ENCODE assay signal across 1 cellular context in genomic region chr12:108583971-108584370, GRCh38.
TF ChIP-seq lines count a peak whose summit lies in the region.

No MANE protein-coding gene starts in this region.

TF ChIP-seq in HEK293, 187 proteins besides CTCF, POLR2A, EP300 and RAD21:
- TF ChIP-seq ZNF155 (tag by site-specific recombination; IDR thresholded peaks at IDR 0.05), result no peak
- peak; percentile 100 for TF ChIP-seq ZIC2 (tag by site-specific recombination; IDR thresholded peaks at IDR 0.05)
- no peak for TF ChIP-seq ZNF416 (tag by site-specific recombination; IDR thresholded peaks at IDR 0.05)
- TF ChIP-seq, protein P1, sequence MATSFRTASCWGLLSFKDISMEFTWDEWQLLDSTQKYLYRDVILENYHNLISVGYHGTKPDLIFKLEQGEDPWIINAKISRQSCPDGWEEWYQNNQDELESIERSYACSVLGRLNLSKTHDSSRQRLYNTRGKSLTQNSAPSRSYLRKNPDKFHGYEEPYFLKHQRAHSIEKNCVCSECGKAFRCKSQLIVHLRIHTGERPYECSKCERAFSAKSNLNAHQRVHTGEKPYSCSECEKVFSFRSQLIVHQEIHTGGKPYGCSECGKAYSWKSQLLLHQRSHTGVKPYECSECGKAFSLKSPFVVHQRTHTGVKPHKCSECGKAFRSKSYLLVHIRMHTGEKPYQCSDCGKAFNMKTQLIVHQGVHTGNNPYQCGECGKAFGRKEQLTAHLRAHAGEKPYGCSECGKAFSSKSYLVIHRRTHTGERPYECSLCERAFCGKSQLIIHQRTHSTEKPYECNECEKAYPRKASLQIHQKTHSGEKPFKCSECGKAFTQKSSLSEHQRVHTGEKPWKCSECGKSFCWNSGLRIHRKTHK (tag by site-specific recombination; IDR thresholded peaks at IDR 0.05), result no peak
- 0 out of 2 replicates have a peak, but pooled peaks have one; percentile 27 for TF ChIP-seq GLIS2 (tag by site-specific recombination; IDR thresholded peaks at IDR 0.05)
- TF ChIP-seq, protein P2, sequence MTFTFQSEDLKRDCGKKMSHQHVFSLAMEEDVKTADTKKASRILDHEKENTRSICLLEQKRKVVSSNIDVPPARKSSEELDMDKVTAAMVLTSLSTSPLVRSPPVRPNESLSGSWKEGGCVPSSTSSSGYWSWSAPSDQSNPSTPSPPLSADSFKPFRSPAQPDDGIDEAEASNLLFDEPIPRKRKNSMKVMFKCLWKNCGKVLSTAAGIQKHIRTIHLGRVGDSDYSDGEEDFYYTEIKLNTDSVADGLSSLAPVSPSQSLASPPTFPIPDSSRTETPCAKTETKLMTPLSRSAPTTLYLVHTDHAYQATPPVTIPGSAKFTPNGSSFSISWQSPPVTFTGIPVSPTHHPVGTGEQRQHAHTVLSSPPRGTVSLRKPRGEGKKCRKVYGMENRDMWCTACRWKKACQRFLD (tag by site-specific recombination; IDR thresholded peaks at IDR 0.05), result no peak
- TF ChIP-seq, protein P3, sequence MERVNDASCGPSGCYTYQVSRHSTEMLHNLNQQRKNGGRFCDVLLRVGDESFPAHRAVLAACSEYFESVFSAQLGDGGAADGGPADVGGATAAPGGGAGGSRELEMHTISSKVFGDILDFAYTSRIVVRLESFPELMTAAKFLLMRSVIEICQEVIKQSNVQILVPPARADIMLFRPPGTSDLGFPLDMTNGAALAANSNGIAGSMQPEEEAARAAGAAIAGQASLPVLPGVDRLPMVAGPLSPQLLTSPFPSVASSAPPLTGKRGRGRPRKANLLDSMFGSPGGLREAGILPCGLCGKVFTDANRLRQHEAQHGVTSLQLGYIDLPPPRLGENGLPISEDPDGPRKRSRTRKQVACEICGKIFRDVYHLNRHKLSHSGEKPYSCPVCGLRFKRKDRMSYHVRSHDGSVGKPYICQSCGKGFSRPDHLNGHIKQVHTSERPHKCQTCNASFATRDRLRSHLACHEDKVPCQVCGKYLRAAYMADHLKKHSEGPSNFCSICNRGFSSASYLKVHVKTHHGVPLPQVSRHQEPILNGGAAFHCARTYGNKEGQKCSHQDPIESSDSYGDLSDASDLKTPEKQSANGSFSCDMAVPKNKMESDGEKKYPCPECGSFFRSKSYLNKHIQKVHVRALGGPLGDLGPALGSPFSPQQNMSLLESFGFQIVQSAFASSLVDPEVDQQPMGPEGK (tag by site-specific recombination; IDR thresholded peaks at IDR 0.05), result no peak
- TF ChIP-seq GLIS1 (tag by site-specific recombination; IDR thresholded peaks at IDR 0.05), result peak; percentile 94
- 0 out of 2 replicates have a peak, but pooled peaks have one; percentile 56 for TF ChIP-seq ZNF423 (tag by site-specific recombination; IDR thresholded peaks at IDR 0.05)
TF ChIP-seq in HEK293: peak in this region for 4.
